8 cellular contexts compared by ENCODE assay signal in genomic region chr12:103840881-103841689, GRCh38. TPM values are rescaled to one million over a fixed set of nuclear protein-coding genes. Genes with fewer than 3 reads are reported as not detected.
DNase-seq lines count a peak whose midpoint lies in the region; TF ChIP-seq lines count a peak whose summit lies in the region.

NT5DC3 (minus strand) TSS chr12:103841234; CDS start chr12:103841156, 78 bp downstream.

- H3K4me3 ChIP-seq in Loucy (ENCODE audit: low read length, poor library complexity, severe bottlenecking), result peak within 1 kb of the TSS; percentile 81
- H3K4me3 ChIP-seq in SK-N-MC, result peak within 1 kb of the TSS; percentile 89
- peak within 1 kb of the TSS; percentile 87 for H3K4me3 ChIP-seq in ovary
- H3K4me3 ChIP-seq in thymus (ENCODE audit: low read length), result peak within 1 kb of the TSS; percentile 61

- H3K27me3 ChIP-seq in H9 (ENCODE audit: insufficient read depth, low read length), result no peaks in the 10 kb centered on the region
- H3K27me3 ChIP-seq in Loucy (ENCODE audit: insufficient read depth, low read length, poor library complexity, severe bottlenecking), result no peaks in the 10 kb centered on the region
- H3K27me3 ChIP-seq in ovary, result no peaks in the 10 kb centered on the region
- H3K27me3 ChIP-seq in thymus (ENCODE audit: control insufficient read depth, insufficient read depth), result peaks cover 8% of the 10 kb centered on the region

- H3K56ac ChIP-seq in H9 (ENCODE audit: insufficient read length, low read depth, low read length), result no peak within 1 kb of the TSS

- H2AFZ ChIP-seq in H9 (ENCODE audit: low read length), result no peak within 1 kb of the TSS
- H2AFZ ChIP-seq in Loucy (ENCODE audit: low read length), result peak within 1 kb of the TSS; percentile 86

- H3K14ac ChIP-seq in H9 (ENCODE audit: insufficient read depth, low read length), result peak within 1 kb of the TSS; percentile 91

- no peak within 1 kb of the TSS for H2BK20ac ChIP-seq in H9 (ENCODE audit: low read depth, low read length, poor library complexity, severe bottlenecking)

- DNase-seq in GF-D8 (lab: John Stamatoyannopoulos, UW) (peak; percentile 32), H9 (peak; percentile 92), SK-N-MC (ENCODE audit: low read depth, low spot score) (no peak), glutamatergic neuron (peak; percentile 89), ovary (peak; percentile 78 to 89 (median 86))

- H3K36me3 Mint-ChIP-seq in H9 (ENCODE audit: insufficient read depth in 1 of 3, low read depth in 3 of 3), result peaks cover 12 to 19% (median 14%) of the 10 kb centered on the region in 3 experiments; a peak in 6 of 7 replicates
- H3K36me3 Mint-ChIP-seq in activated naive CD4-positive, alpha-beta T cell treated with anti-CD3 and anti-CD28 coated beads, Interleukin-2, amount 50 U/mL, for 24 hours, result peaks cover 1% of the 10 kb centered on the region
- no peaks in the 10 kb centered on the region for H3K36me3 Mint-ChIP-seq in glutamatergic neuron (ENCODE audit: unreplicated experiment)

- peaks cover 4% of the 10 kb centered on the region; the same call in 1 of the 2 replicates for H3K4me1 ChIP-seq in H9 (ENCODE audit: insufficient read depth, low read length)
- H3K4me1 ChIP-seq in Loucy (ENCODE audit: insufficient read depth, low read length, poor library complexity, severe bottlenecking), result peaks cover 8% of the 10 kb centered on the region
- peaks cover 1% of the 10 kb centered on the region for H3K4me1 ChIP-seq in ovary (ENCODE audit: insufficient read depth)
- peaks cover 8% of the 10 kb centered on the region for H3K4me1 ChIP-seq in thymus (ENCODE audit: control insufficient read depth, insufficient read depth, low read length)

- peaks cover 3% of the 10 kb centered on the region; the same call in 1 of the 2 replicates for H3K27me3 Mint-ChIP-seq in H9 (ENCODE audit: low read depth)
- no peaks in the 10 kb centered on the region for H3K27me3 Mint-ChIP-seq in activated naive CD4-positive, alpha-beta T cell treated with anti-CD3 and anti-CD28 coated beads, Interleukin-2, amount 50 U/mL, for 24 hours
- H3K27me3 Mint-ChIP-seq in glutamatergic neuron (ENCODE audit: unreplicated experiment), result peaks cover 3% of the 10 kb centered on the region

- no peak for TF ChIP-seq EP300 in ovary (IDR thresholded peaks at IDR 0.05)

- no peaks in the 10 kb centered on the region for H3K79me1 ChIP-seq in H9 (ENCODE audit: insufficient read depth, low read depth, low read length, poor library complexity, severe bottlenecking)

- peak; percentile 41 for TF ChIP-seq POLR2A in ovary (IDR thresholded peaks at IDR 0.05)

- no peak within 1 kb of the TSS for H2BK12ac ChIP-seq in H9 (ENCODE audit: insufficient read length, low read depth, low read length)

- H3K9me2 ChIP-seq in Loucy (replicated peaks; ENCODE audit: low read depth, low read length), result no peaks in the 10 kb centered on the region

- H3K4me3 Mint-ChIP-seq in H9 (peak within 1 kb of the TSS; percentile 86 to 91), glutamatergic neuron (ENCODE audit: unreplicated experiment) (peak within 1 kb of the TSS; percentile 90)
- H3K4me3 Mint-ChIP-seq in activated naive CD4-positive, alpha-beta T cell treated with anti-CD3 and anti-CD28 coated beads, Interleukin-2, amount 50 U/mL, for 24 hours, result peak within 1 kb of the TSS; percentile 94

- no peak within 1 kb of the TSS for H2BK15ac ChIP-seq in H9 (ENCODE audit: low read depth, low read length)

- no peak within 1 kb of the TSS for H3K23ac ChIP-seq in H9 (ENCODE audit: insufficient read length, low read depth, low read length)

- TF ChIP-seq CTCF in H9 (conservative IDR thresholded peaks at IDR 0.05) (no peak), Loucy (conservative IDR thresholded peaks at IDR 0.05; ENCODE audit: low read length) (no peak), glutamatergic neuron (IDR thresholded peaks at IDR 0.05; ENCODE audit: partially characterized antibody, unreplicated experiment) (no peak), ovary (IDR thresholded peaks at IDR 0.05) (peak in 2 of 3 donors; percentile 16 to 17)

- no peaks in the 10 kb centered on the region for H3K9me3 ChIP-seq in H9 (ENCODE audit: control insufficient read depth, low read depth, low read length)
- H3K9me3 ChIP-seq in Loucy (ENCODE audit: insufficient read depth, low read depth, low read length), result no peaks in the 10 kb centered on the region
- no peaks in the 10 kb centered on the region for H3K9me3 ChIP-seq in SK-N-MC (ENCODE audit: low read depth, low read length)
- H3K9me3 ChIP-seq in ovary, result no peaks in the 10 kb centered on the region
- no peaks in the 10 kb centered on the region for H3K9me3 ChIP-seq in thymus (ENCODE audit: control insufficient read depth)

- H3K9ac ChIP-seq in H9 (ENCODE audit: extremely low read depth, insufficient read length, low read length) (peak within 1 kb of the TSS; percentile 5), Loucy (ENCODE audit: low read depth, low read length, poor library complexity, severe bottlenecking) (peak within 1 kb of the TSS; percentile 71), SK-N-MC (ENCODE audit: insufficient read length) (peak within 1 kb of the TSS; percentile 86)

- no peak within 1 kb of the TSS for H4K91ac ChIP-seq in H9 (ENCODE audit: insufficient read length, low read depth, low read length)

- no peak within 1 kb of the TSS for H2BK120ac ChIP-seq in H9 (ENCODE audit: low read depth, low read length, poor library complexity, severe bottlenecking)

- H3F3A ChIP-seq in Loucy (ENCODE audit: low read depth), result no peaks in the 10 kb centered on the region

- H3K36me3 ChIP-seq in Loucy (ENCODE audit: insufficient read depth, low read length) (no peaks in the 10 kb centered on the region), SK-N-MC (ENCODE audit: insufficient read depth, low read length) (no peaks in the 10 kb centered on the region; the same call in 1 of the 2 replicates), ovary (no peaks in the 10 kb centered on the region), thymus (ENCODE audit: control insufficient read depth, insufficient read depth) (no peaks in the 10 kb centered on the region)

- H3T11ph ChIP-seq in H9 (ENCODE audit: low read length), result no peak within 1 kb of the TSS

- no peak within 1 kb of the TSS for H3K4ac ChIP-seq in H9 (ENCODE audit: low read depth, low read length)

- H3K4me2 ChIP-seq in H9 (ENCODE audit: insufficient read depth, insufficient read length, low read length), result peak within 1 kb of the TSS; percentile 55
- peak within 1 kb of the TSS; percentile 83 for H3K4me2 ChIP-seq in Loucy (ENCODE audit: low read depth, low read length, poor library complexity, severe bottlenecking)

- no peak within 1 kb of the TSS for H4K5ac ChIP-seq in H9 (ENCODE audit: insufficient read length, low read depth, low read length)

- no peak within 1 kb of the TSS for H2AK5ac ChIP-seq in H9 (ENCODE audit: insufficient read length, low read length)

- H2BK5ac ChIP-seq in H9 (ENCODE audit: insufficient read length, low read length), result no peak within 1 kb of the TSS

- no peak within 1 kb of the TSS for H4K8ac ChIP-seq in H9 (replicated peaks; ENCODE audit: insufficient read length, low read depth, low read length)

- peak within 1 kb of the TSS; percentile 54 for H3K18ac ChIP-seq in H9 (ENCODE audit: insufficient read length, low read depth, low read length)

- H3K23me2 ChIP-seq in H9 (ENCODE audit: insufficient read length, low read depth, low read length, poor library complexity, severe bottlenecking), result peaks cover 8% of the 10 kb centered on the region

- H3K4me1 Mint-ChIP-seq in H9 (peaks cover 25 to 26% of the 10 kb centered on the region in 2 experiments), glutamatergic neuron (ENCODE audit: low read depth, unreplicated experiment) (no peaks in the 10 kb centered on the region)
- peaks cover 20% of the 10 kb centered on the region for H3K4me1 Mint-ChIP-seq in activated naive CD4-positive, alpha-beta T cell treated with anti-CD3 and anti-CD28 coated beads, Interleukin-2, amount 50 U/mL, for 24 hours

- H3K79me2 ChIP-seq in H9 (ENCODE audit: insufficient read depth, low read length) (peaks cover 6% of the 10 kb centered on the region; the same call in 1 of the 2 replicates), Loucy (ENCODE audit: insufficient read depth, low read length) (peaks cover 9% of the 10 kb centered on the region; the same call in 1 of the 2 replicates)

- WGBS in H9 (ENCODE audit: extremely low coverage, insufficient read length, low lambda C conversion rate), result no CpG with 5 or more reads among the region's 86 CpGs
- WGBS in ovary, 3 donors, result 0 to 1% (median 1%) methylated on average over 42 to 86 of the region's 86 CpGs
- WGBS in thymus, result 1% methylated on average over 86 of the region's 86 CpGs

- H3K27ac ChIP-seq in H9 (ENCODE audit: insufficient read length, low read depth, low read length), result no peak within 1 kb of the TSS
- no peak within 1 kb of the TSS for H3K27ac ChIP-seq in SK-N-MC
- peak within 1 kb of the TSS; percentile 9 to 17 for H3K27ac ChIP-seq in ovary
- no peak within 1 kb of the TSS for H3K27ac ChIP-seq in thymus (ENCODE audit: low read depth)

- H4K20me1 ChIP-seq in H9 (ENCODE audit: control insufficient read depth, insufficient read depth, insufficient read length) (no peaks in the 10 kb centered on the region), Loucy (ENCODE audit: insufficient read depth, low read length, poor library complexity, severe bottlenecking) (no peaks in the 10 kb centered on the region)

- intact Hi-C loops in ovary (cut with DNase I), result no loop called here

- H3K9me3 Mint-ChIP-seq in H9 (no peaks in the 10 kb centered on the region), glutamatergic neuron (ENCODE audit: unreplicated experiment) (no peaks in the 10 kb centered on the region)
- H3K9me3 Mint-ChIP-seq in activated naive CD4-positive, alpha-beta T cell treated with anti-CD3 and anti-CD28 coated beads, Interleukin-2, amount 50 U/mL, for 24 hours, result no peaks in the 10 kb centered on the region

- peak within 1 kb of the TSS in 2 of 3 experiments; percentile 96 to 98; a peak in 5 of 7 replicates for H3K27ac Mint-ChIP-seq in H9
- H3K27ac Mint-ChIP-seq in activated naive CD4-positive, alpha-beta T cell treated with anti-CD3 and anti-CD28 coated beads, Interleukin-2, amount 50 U/mL, for 24 hours, result peak within 1 kb of the TSS; percentile 91
- no peak within 1 kb of the TSS for H3K27ac Mint-ChIP-seq in glutamatergic neuron (ENCODE audit: unreplicated experiment)

RNA-seq across cellular contexts. Expression of gene NT5DC3, which starts in this region (rescaled TPM):
- 13.3 and 13.6 TPM in 2 replicates for total RNA-seq in H9 (2021)
- 2.1 TPM for total RNA-seq in glutamatergic neuron (ENCODE audit: unreplicated experiment)
- 1 to 10 TPM; 4.6 to 9.3 (median 7.5) TPM for total RNA-seq in ovary
- polyA plus RNA-seq in ovary, result 1 to 10 TPM; 1.8 to 3.5 TPM
- polyA plus RNA-seq in thymus, result 2.1 TPM

Comparison
In these comparisons a context has a peak if more than half of its experiments do, and no peak if none do; other contexts are left out.
1. H3K27ac ChIP-seq: peak in ovary (2 of 2); none in H9 (single experiment), SK-N-MC (single experiment) and thymus (single experiment).
2. H3K9ac ChIP-seq: peak in every context shown above with its lines; median percentile 86 in SK-N-MC; 71 in Loucy; 5 in H9.
3. CTCF ChIP-seq: peak in ovary (2 of 3); none in H9 (single experiment), Loucy (single experiment) and glutamatergic neuron (single experiment).
4. Peak in every context shown above with its lines, with median percentiles within 50 percentile points of each other: H3K4me3 Mint-ChIP-seq and H3K4me3 ChIP-seq.